8 cellular contexts compared by ENCODE assay signal in the genomic region with DNA sequence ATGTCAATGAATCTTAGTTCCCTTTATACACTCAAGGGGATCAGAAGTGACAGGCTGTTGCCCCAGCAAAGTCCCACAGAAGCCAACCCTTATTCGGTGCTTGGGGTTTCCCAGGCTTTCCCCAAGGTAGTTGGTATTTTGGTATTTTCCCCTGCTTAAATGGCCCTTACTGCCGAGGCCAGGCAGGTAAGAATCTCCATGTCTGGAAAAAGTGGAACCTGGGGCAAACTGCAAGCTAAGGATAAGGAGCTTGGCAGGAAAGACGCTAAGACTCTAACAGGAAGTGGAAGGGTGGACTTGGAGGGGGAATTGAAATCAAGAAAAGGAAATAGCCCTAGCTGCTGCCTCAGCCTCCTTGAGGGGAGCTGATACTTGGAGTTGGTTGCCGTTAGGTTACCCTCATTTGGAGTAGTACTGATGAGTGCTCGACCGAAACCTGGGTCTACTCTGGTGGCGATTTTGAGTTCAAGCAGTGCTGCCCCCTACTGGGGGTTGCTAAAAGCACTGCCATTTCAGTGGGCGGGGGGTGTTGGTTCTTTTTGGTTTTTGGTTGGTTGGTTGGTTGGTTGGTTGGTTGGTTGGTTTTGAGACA. TPM values are rescaled to one million over a fixed set of nuclear protein-coding genes. Genes with fewer than 3 reads are reported as not detected.
DNase-seq lines count a peak whose midpoint lies in the region; ATAC-seq and TF ChIP-seq lines count a peak whose summit lies in the region.

No MANE protein-coding gene starts in this region.

- no peaks in the 10 kb centered on the region for H3K9me3 Mint-ChIP-seq in activated T-helper 1 cell treated with anti-CD3 and anti-CD28 coated beads, Interleukin-12 subunit alpha, Interleukin-12 subunit beta, Interleukin-2, Interleukin-4 antibody, amounts not matched to agents 30 ng/mL and 10 ng/mL and 1 ng/mL, durations not matched to agents 14 hours and 24 hours and 36 hours

- peak overlapping the region in 6 of 10 donors; percentile 11 to 95 (median 37) for H3K27ac ChIP-seq in heart right ventricle

- peaks cover 31% of the 10 kb centered on the region for H3K4me1 Mint-ChIP-seq in activated T-helper 1 cell treated with anti-CD3 and anti-CD28 coated beads, Interleukin-12 subunit alpha, Interleukin-12 subunit beta, Interleukin-2, Interleukin-4 antibody, amounts not matched to agents 30 ng/mL and 10 ng/mL and 1 ng/mL, durations not matched to agents 14 hours and 24 hours and 36 hours (ENCODE audit: low read depth)

- TF ChIP-seq CTCF in heart right ventricle (IDR thresholded peaks at IDR 0.05) = peak in 8 of 9 donors; percentile 29 to 64 (median 48)

- intact Hi-C loops in activated T-helper 1 cell treated with anti-CD3 and anti-CD28 coated beads, Interleukin-12 subunit alpha, Interleukin-12 subunit beta, Interleukin-2, Interleukin-4 antibody, amounts not matched to agents 30 ng/mL and 10 ng/mL and 1 ng/mL, durations not matched to agents 14 hours and 24 hours and 36 hours (cut with micrococcal nuclease) = loop anchor here (1.0 to 2.0 kb wide), 3 partner anchors 28 to 71 kb away; no protein-coding TSS in a partner anchor
- intact Hi-C loops in heart right ventricle (cut with DNase I) = loop anchor here in 6 of 10 donors (5.0 kb wide), 3 partner anchors 35 to 70 kb away; partner anchors contain the start of gene ARPC2 (in 4 of the 6)

- ATAC-seq in HG02870 (IDR thresholded peaks at IDR 0.05; ENCODE audit: unreplicated experiment) (peak; percentile 81), heart right ventricle (peak in 4 of 8 donors; percentile 9 to 20 (median 13))

- peaks cover 38% of the 10 kb centered on the region for H3K36me3 Mint-ChIP-seq in activated T-helper 1 cell treated with anti-CD3 and anti-CD28 coated beads, Interleukin-12 subunit alpha, Interleukin-12 subunit beta, Interleukin-2, Interleukin-4 antibody, amounts not matched to agents 30 ng/mL and 10 ng/mL and 1 ng/mL, durations not matched to agents 14 hours and 24 hours and 36 hours (ENCODE audit: low read depth)

- 53 to 70% methylated on average over 8 of the region's 8 CpGs for WGBS in heart right ventricle, 2 donors

- H3K27me3 ChIP-seq in heart right ventricle = no peaks in the 10 kb centered on the region

- no peak overlapping the region for H3K4me3 ChIP-seq in heart right ventricle

- H3K27me3 Mint-ChIP-seq in activated T-helper 1 cell treated with anti-CD3 and anti-CD28 coated beads, Interleukin-12 subunit alpha, Interleukin-12 subunit beta, Interleukin-2, Interleukin-4 antibody, amounts not matched to agents 30 ng/mL and 10 ng/mL and 1 ng/mL, durations not matched to agents 14 hours and 24 hours and 36 hours (ENCODE audit: insufficient read depth) = no peaks in the 10 kb centered on the region

- peaks cover 30 to 72% (median 54%) of the 10 kb centered on the region in 9 donors for H3K4me1 ChIP-seq in heart right ventricle

- DNase-seq in NCI-H510A treated with DMSO at 0.1 percent for 48 hours (lab: John Stamatoyannopoulos, UW) (peak; percentile 19), NCI-H510A (lab: John Stamatoyannopoulos, UW) (no peak), OCI-M1 (lab: John Stamatoyannopoulos, UW) (peak; percentile 61), heart right ventricle (no peak), NCI-H1694 treated with DMSO at 0.1 percent for 48 hours (lab: John Stamatoyannopoulos, UW) (no peak)
- DNase-seq in activated T-helper 1 cell treated with anti-CD3 and anti-CD28 coated beads, Interleukin-12 subunit alpha, Interleukin-12 subunit beta, Interleukin-2, Interleukin-4 antibody, amounts not matched to agents 30 ng/mL and 10 ng/mL and 1 ng/mL, durations not matched to agents 14 hours and 24 hours and 36 hours (ENCODE audit: low spot score) = peak; percentile 46
- peak; percentile 77 for DNase-seq in stimulated activated CD4-positive, alpha-beta T cell treated with anti-CD3 and anti-CD28 coated beads, Interleukin-1b, Interleukin-23, amount 100 ng/mL, for 48 hours

- no peak overlapping the region for H3K4me3 Mint-ChIP-seq in activated T-helper 1 cell treated with anti-CD3 and anti-CD28 coated beads, Interleukin-12 subunit alpha, Interleukin-12 subunit beta, Interleukin-2, Interleukin-4 antibody, amounts not matched to agents 30 ng/mL and 10 ng/mL and 1 ng/mL, durations not matched to agents 14 hours and 24 hours and 36 hours

- H3K36me3 ChIP-seq in heart right ventricle = peaks cover 0 to 49% (median 36%) of the 10 kb centered on the region in 9 donors

- H3K27ac Mint-ChIP-seq in activated T-helper 1 cell treated with anti-CD3 and anti-CD28 coated beads, Interleukin-12 subunit alpha, Interleukin-12 subunit beta, Interleukin-2, Interleukin-4 antibody, amounts not matched to agents 30 ng/mL and 10 ng/mL and 1 ng/mL, durations not matched to agents 14 hours and 24 hours and 36 hours = peak overlapping the region; percentile 83

- H3K9me3 ChIP-seq in heart right ventricle = no peaks in the 10 kb centered on the region

RNA-seq across cellular contexts. Expression of gene GPBAR1, which starts 3.3 kb away (rescaled TPM):
- total RNA-seq in activated T-helper 1 cell treated with anti-CD3 and anti-CD28 coated beads, Interleukin-12 subunit alpha, Interleukin-12 subunit beta, Interleukin-2, Interleukin-4 antibody, amounts not matched to agents 30 ng/mL and 10 ng/mL and 1 ng/mL, durations not matched to agents 14 hours and 24 hours and 36 hours = 0.54 and 0.78 TPM in 2 replicates
- 1 to 10 TPM in 7 of 10 donors, under 1 TPM in 3; 0.36 to 3.7 (median 1.3) TPM for total RNA-seq in heart right ventricle
- 1 to 10 TPM; 1.8 to 2.3 TPM for polyA plus RNA-seq in heart right ventricle

RNA-seq across cellular contexts. Expression of gene AAMP, which starts 12.5 kb away (rescaled TPM):
- 88.0 and 90.2 TPM in 2 replicates for total RNA-seq in activated T-helper 1 cell treated with anti-CD3 and anti-CD28 coated beads, Interleukin-12 subunit alpha, Interleukin-12 subunit beta, Interleukin-2, Interleukin-4 antibody, amounts not matched to agents 30 ng/mL and 10 ng/mL and 1 ng/mL, durations not matched to agents 14 hours and 24 hours and 36 hours
- 10 to 100 TPM; 45.9 to 65.1 (median 57.5) TPM for total RNA-seq in heart right ventricle
- polyA plus RNA-seq in heart right ventricle = 100 to 1,000 TPM in 1 of 2 donors, 10 to 100 TPM in 1; 33.4 to 116 TPM

RNA-seq across cellular contexts. Expression of gene PNKD, which starts 12.8 kb away (rescaled TPM):
- 18.6 and 20.3 TPM in 2 replicates for total RNA-seq in activated T-helper 1 cell treated with anti-CD3 and anti-CD28 coated beads, Interleukin-12 subunit alpha, Interleukin-12 subunit beta, Interleukin-2, Interleukin-4 antibody, amounts not matched to agents 30 ng/mL and 10 ng/mL and 1 ng/mL, durations not matched to agents 14 hours and 24 hours and 36 hours
- 10 to 100 TPM; 56.9 to 91.1 (median 74.2) TPM for total RNA-seq in heart right ventricle
- polyA plus RNA-seq in heart right ventricle = 100 to 1,000 TPM in 1 of 2 donors, 10 to 100 TPM in 1; 76.7 to 138 TPM

RNA-seq across cellular contexts. Expression of gene TMBIM1, which starts 34.8 kb away (rescaled TPM):
- total RNA-seq in activated T-helper 1 cell treated with anti-CD3 and anti-CD28 coated beads, Interleukin-12 subunit alpha, Interleukin-12 subunit beta, Interleukin-2, Interleukin-4 antibody, amounts not matched to agents 30 ng/mL and 10 ng/mL and 1 ng/mL, durations not matched to agents 14 hours and 24 hours and 36 hours = 66.2 and 70.5 TPM in 2 replicates
- 100 to 1,000 TPM in 7 of 10 donors, 10 to 100 TPM in 3; 85.3 to 151 (median 110) TPM for total RNA-seq in heart right ventricle
- 100 to 1,000 TPM in 1 of 2 donors, 10 to 100 TPM in 1; 30.9 to 139 TPM for polyA plus RNA-seq in heart right ventricle

RNA-seq across cellular contexts. Expression of gene ARPC2, which starts 40.5 kb away (rescaled TPM):
- total RNA-seq in activated T-helper 1 cell treated with anti-CD3 and anti-CD28 coated beads, Interleukin-12 subunit alpha, Interleukin-12 subunit beta, Interleukin-2, Interleukin-4 antibody, amounts not matched to agents 30 ng/mL and 10 ng/mL and 1 ng/mL, durations not matched to agents 14 hours and 24 hours and 36 hours = 507 and 509 TPM in 2 replicates
- total RNA-seq in heart right ventricle = 100 to 1,000 TPM; 120 to 213 (median 134) TPM
- 100 to 1,000 TPM in 1 of 2 donors, 10 to 100 TPM in 1; 58.5 to 176 TPM for polyA plus RNA-seq in heart right ventricle

Comparison
In these comparisons a context has a peak if more than half of its experiments do, and no peak if none do; other contexts are left out.
1. DNase-seq: peak in NCI-H510A treated with DMSO at 0.1 percent for 48 hours (single experiment), OCI-M1 (single experiment), activated T-helper 1 cell treated with anti-CD3 and anti-CD28 coated beads, Interleukin-12 subunit alpha, Interleukin-12 subunit beta, Interleukin-2, Interleukin-4 antibody, amounts not matched to agents 30 ng/mL and 10 ng/mL and 1 ng/mL, durations not matched to agents 14 hours and 24 hours and 36 hours (single experiment) and stimulated activated CD4-positive, alpha-beta T cell treated with anti-CD3 and anti-CD28 coated beads, Interleukin-1b, Interleukin-23, amount 100 ng/mL, for 48 hours (single experiment); none in NCI-H510A (single experiment), heart right ventricle (0 of 2) and NCI-H1694 treated with DMSO at 0.1 percent for 48 hours (single experiment).